19 cellular contexts compared by ENCODE assay signal in genomic region chrX:100070334-100070849, GRCh38.
DNase-seq lines count a peak whose midpoint lies in the region; FAIRE-seq and TF ChIP-seq lines count a peak whose summit lies in the region.
"Had no signal": no experiment of that assay in that cellular context is flagged by ENCODE, and none has a peak within 500 bp of the region (broad histone marks: within the 10 kb centered on the region; RNA-seq: fewer than 3 reads in every experiment).

No MANE protein-coding gene starts in this region.

- no peak for TF ChIP-seq RAD21 in H1 (IDR thresholded peaks at IDR 0.05 in 1 of 2, conservative IDR thresholded peaks at IDR 0.05 in 1 of 2; ENCODE audit: low read depth in 2 of 2, low read length in 2 of 2)

- H2BK12ac ChIP-seq in H1 (ENCODE audit: low read depth, low read length): no peak overlapping the region

- H3K4me1 ChIP-seq in OCI-LY3 (ENCODE audit: low read length): peaks cover 10% of the 10 kb centered on the region
- H3K4me1 ChIP-seq in H1 (replicated peaks in 1 of 4; ENCODE audit: control insufficient read depth in 3 of 4, insufficient read depth in 4 of 4, low read length in 3 of 4): no peaks in the 10 kb centered on the region
- H3K4me1 ChIP-seq in neural progenitor cell: no peaks in the 10 kb centered on the region
- H3K4me1 ChIP-seq: A549, BE2C had no signal

- no peaks in the 10 kb centered on the region for H3K27me3 Mint-ChIP-seq in neural progenitor cell (ENCODE audit: insufficient read depth, low read depth)
- H3K27me3 Mint-ChIP-seq: CD4-positive, alpha-beta memory T cell; IgD-negative memory B cell had no signal

- no peaks in the 10 kb centered on the region for H3K27me3 ChIP-seq in H7 (ENCODE audit: control insufficient read depth, insufficient read depth, low read length)
- no peaks in the 10 kb centered on the region for H3K27me3 ChIP-seq in OCI-LY3 (ENCODE audit: low read depth, low read length)
- H3K27me3 ChIP-seq in H1 (replicated peaks in 1 of 4; ENCODE audit: control insufficient read depth in 3 of 4, extremely low read depth in 1 of 4, insufficient read depth in 3 of 4, low read length in 3 of 4): no peaks in the 10 kb centered on the region
- H3K27me3 ChIP-seq in neural progenitor cell: no peaks in the 10 kb centered on the region
- H3K27me3 ChIP-seq: BE2C had no signal

- no peaks in the 10 kb centered on the region for H3K79me1 ChIP-seq in H1 (ENCODE audit: low read depth, low read length)

- H4K91ac ChIP-seq in H1 (replicated peaks; ENCODE audit: insufficient read length, low read length): no peak overlapping the region

- no peaks in the 10 kb centered on the region for H3K79me2 ChIP-seq in OCI-LY3 (ENCODE audit: low read length)
- H3K79me2 ChIP-seq in H1 (ENCODE audit: control insufficient read depth in 1 of 2, insufficient read depth in 2 of 2, low read length in 2 of 2): no peaks in the 10 kb centered on the region
- no peaks in the 10 kb centered on the region for H3K79me2 ChIP-seq in neural progenitor cell (ENCODE audit: low read depth)

- no peak for TF ChIP-seq POLR2A in H1 (IDR thresholded peaks at IDR 0.05; ENCODE audit: control extremely low read depth in 1 of 2, low read depth in 2 of 2, low read length in 2 of 2)

- H3K56ac ChIP-seq in H1 (replicated peaks; ENCODE audit: insufficient read length, low read depth, low read length): no peak overlapping the region

- no peak overlapping the region for H2AK5ac ChIP-seq in H1 (ENCODE audit: low read depth, low read length)

- peak overlapping the region; percentile 6; the same call in 1 of the 2 replicates for H3K4me2 ChIP-seq in OCI-LY3 (ENCODE audit: low read length)
- no peak overlapping the region for H3K4me2 ChIP-seq in H1 (ENCODE audit: insufficient read depth in 1 of 2, low read depth in 2 of 2, low read length in 2 of 2)
- H3K4me2 ChIP-seq in neural progenitor cell: no peak overlapping the region
- H3K4me2 ChIP-seq: A549 had no signal

- TF ChIP-seq EP300 in H1 (IDR thresholded peaks at IDR 0.05; ENCODE audit: borderline replicate concordance in 1 of 2, low read depth in 2 of 2, low read length in 2 of 2): no peak

- H4K20me1 ChIP-seq in OCI-LY3 (ENCODE audit: insufficient read depth, low read length) (no peaks in the 10 kb centered on the region), H1 (replicated peaks in 1 of 2; ENCODE audit: control insufficient read depth in 1 of 2, insufficient read depth in 2 of 2, low read length in 2 of 2) (no peaks in the 10 kb centered on the region), neural progenitor cell (ENCODE audit: low read depth) (no peaks in the 10 kb centered on the region)

- no peak overlapping the region for H2BK120ac ChIP-seq in H1 (replicated peaks; ENCODE audit: low read depth, low read length)

- H2BK5ac ChIP-seq in H1 (ENCODE audit: low read depth, low read length): no peak overlapping the region

- H3K9ac ChIP-seq in OCI-LY3 (ENCODE audit: low read length) (no peak overlapping the region), H1 (replicated peaks in 1 of 4; ENCODE audit: extremely low read depth in 1 of 4, low read depth in 3 of 4, low read length in 3 of 4) (no peak overlapping the region), neural progenitor cell (no peak overlapping the region)

- no peak overlapping the region for H4K8ac ChIP-seq in H1 (ENCODE audit: extremely low read depth, insufficient read depth, low read length)

- no peak overlapping the region for H3K4me3 Mint-ChIP-seq in neural progenitor cell
- H3K4me3 Mint-ChIP-seq: CD4-positive, alpha-beta memory T cell; IgD-negative memory B cell had no signal

- H3F3A ChIP-seq in neural progenitor cell (ENCODE audit: low read depth): no peaks in the 10 kb centered on the region

- no peaks in the 10 kb centered on the region for H3K36me3 Mint-ChIP-seq in neural progenitor cell
- H3K36me3 Mint-ChIP-seq: CD4-positive, alpha-beta memory T cell; IgD-negative memory B cell had no signal

- CTCF ChIA-PET in H1 (lab: Charles Lee; ENCODE audit: partially characterized antibody): interaction anchor here (1.8 to 1.9 kb wide), 2 partner anchors 308 to 343 kb away, joined by 4 to 6 read pairs; no protein-coding TSS in a partner anchor

- TF ChIP-seq CTCF in OCI-LY3 (IDR thresholded peaks at IDR 0.05; ENCODE audit: low read depth, low read length): no peak
- no peak for TF ChIP-seq CTCF in H1 (IDR thresholded peaks at IDR 0.05; ENCODE audit: control extremely low read depth in 1 of 3, insufficient read depth in 1 of 3, low read depth in 1 of 3, low read length in 3 of 3)
- no peak for TF ChIP-seq CTCF in neural progenitor cell (IDR thresholded peaks at IDR 0.05)

- H3K4me3 ChIP-seq in H7 (ENCODE audit: insufficient read depth, low read depth, low read length) (no peak overlapping the region), OCI-LY3 (ENCODE audit: low read length) (no peak overlapping the region), H1 (ENCODE audit: extremely low read depth in 1 of 4, insufficient read depth in 2 of 4, low read depth in 3 of 4, low read length in 4 of 4) (no peak overlapping the region), neural progenitor cell (no peak overlapping the region)
- H3K4me3 ChIP-seq: A549 had no signal

- H3K36me3 ChIP-seq in H7 (replicated peaks; ENCODE audit: control insufficient read depth, insufficient read depth, low read length): no peaks in the 10 kb centered on the region
- no peaks in the 10 kb centered on the region for H3K36me3 ChIP-seq in OCI-LY3 (replicated peaks; ENCODE audit: low read depth, low read length)
- H3K36me3 ChIP-seq in H1 (ENCODE audit: control insufficient read depth in 2 of 4, insufficient read depth in 4 of 4, low read length in 3 of 4): no peaks in the 10 kb centered on the region
- H3K36me3 ChIP-seq in neural progenitor cell: no peaks in the 10 kb centered on the region
- H3K36me3 ChIP-seq: BE2C had no signal

- H2BK20ac ChIP-seq in H1 (ENCODE audit: low read length): no peak overlapping the region

- no peak overlapping the region for H3K27ac ChIP-seq in OCI-LY3 (ENCODE audit: low read length)
- no peak overlapping the region for H3K27ac ChIP-seq in H1 (ENCODE audit: low read depth, low read length)
- H3K27ac ChIP-seq in neural progenitor cell: no peak overlapping the region
- H3K27ac ChIP-seq: A549, C4-2B had no signal

- H3K23ac ChIP-seq in H1 (ENCODE audit: insufficient read length): no peak overlapping the region

- 46% methylated on average over 3 of the region's 3 CpGs; no CpG with 5 or more reads in 1 of the 2 experiments for WGBS in H1 (ENCODE audit: extremely low coverage in 1 of 2, insufficient coverage in 1 of 2, insufficient read length in 1 of 2, insufficient replicate concordance in 2 of 2, low coverage in 1 of 2, low lambda C conversion rate in 2 of 2, missing lambda C conversion rate in 1 of 2), 2 experiments

- no peak overlapping the region for H3K27ac Mint-ChIP-seq in neural progenitor cell
- H3K27ac Mint-ChIP-seq: CD4-positive, alpha-beta memory T cell; IgD-negative memory B cell had no signal

- H2AFZ ChIP-seq in OCI-LY3 (ENCODE audit: low read depth, low read length) (no peak overlapping the region), H1 (ENCODE audit: low read length) (no peak overlapping the region), neural progenitor cell (replicated peaks) (no peak overlapping the region)

- peak; percentile 84 for FAIRE-seq in H1 (lab: Jason Lieb, UNC)
- FAIRE-seq: A549 had no signal

- H3K4me1 Mint-ChIP-seq in neural progenitor cell: no peaks in the 10 kb centered on the region
- H3K4me1 Mint-ChIP-seq: CD4-positive, alpha-beta memory T cell; IgD-negative memory B cell had no signal

- H3K4ac ChIP-seq in H1 (replicated peaks; ENCODE audit: insufficient read length, low read depth, low read length): no peak overlapping the region

- H3K18ac ChIP-seq in H1 (ENCODE audit: extremely low read depth, low read length): no peak overlapping the region

- H3K9me3 Mint-ChIP-seq in neural progenitor cell: no peaks in the 10 kb centered on the region
- H3K9me3 Mint-ChIP-seq: CD4-positive, alpha-beta memory T cell had no signal

- H4K5ac ChIP-seq in H1 (ENCODE audit: insufficient read length, low read depth, low read length): no peak overlapping the region

- H2BK15ac ChIP-seq in H1 (ENCODE audit: low read length): no peak overlapping the region

- H3K9me3 ChIP-seq in OCI-LY3 (ENCODE audit: insufficient read depth, low read length) (no peaks in the 10 kb centered on the region), H1 (ENCODE audit: insufficient read depth in 2 of 2, low read depth in 1 of 2, low read length in 1 of 2) (no peaks in the 10 kb centered on the region), neural progenitor cell (ENCODE audit: low read depth) (no peaks in the 10 kb centered on the region)
- H3K9me3 ChIP-seq: A549, BE2C had no signal

- peak; percentile 15 for DNase-seq in H7
- DNase-seq in H1 (ENCODE audit: low read depth in 1 of 2, low spot score in 2 of 2): peak in 1 of 2 experiments; percentile 13
- peak; percentile 27 for DNase-seq in neural progenitor cell (ENCODE audit: low spot score)
- DNase-seq in activated CD8-positive, alpha-beta memory T cell treated with anti-CD3 and anti-CD28 coated beads, Interleukin-2, amount 50 U/mL, for 4 hours: no peak
- no peak for DNase-seq in NK-92 treated with Interleukin-12 subunit alpha and Interleukin-12 subunit beta, amount 100 ng/mL, for 24 hours (lab: John Stamatoyannopoulos, UW)
- no peak for DNase-seq in anterior cingulate cortex (lab: John Stamatoyannopoulos, UW)
- DNase-seq in nucleus accumbens (lab: John Stamatoyannopoulos, UW): no peak
- DNase-seq: BE2C; CD4-positive, alpha-beta memory T cell; DMS153; DMS79 treated with DMSO at 0.1 percent for 48 hours; EL; GDM1; GOT3; KG1 had no signal

- no peak overlapping the region for H3K14ac ChIP-seq in H1 (ENCODE audit: insufficient read length)

- POLR2A ChIA-PET in H1 (lab: Charles Lee; ENCODE audit: partially characterized antibody): no interaction called here

- H3K23me2 ChIP-seq in H1 (ENCODE audit: low read depth, low read length): no peaks in the 10 kb centered on the region

TF ChIP-seq in H1, 55 proteins besides CTCF, POLR2A, EP300 and RAD21:
- TF ChIP-seq, protein P1, sequence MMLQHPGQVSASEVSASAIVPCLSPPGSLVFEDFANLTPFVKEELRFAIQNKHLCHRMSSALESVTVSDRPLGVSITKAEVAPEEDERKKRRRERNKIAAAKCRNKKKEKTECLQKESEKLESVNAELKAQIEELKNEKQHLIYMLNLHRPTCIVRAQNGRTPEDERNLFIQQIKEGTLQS (IDR thresholded peaks at IDR 0.05; ENCODE audit: insufficient read depth, low read depth, low read length): no peak
- peak; percentile 96 for TF ChIP-seq NANOG (IDR thresholded peaks at IDR 0.05; ENCODE audit: insufficient read depth, low read depth, low read length, poor library complexity, severe bottlenecking)
- TF ChIP-seq ZNF274 (IDR thresholded peaks at IDR 0.05; ENCODE audit: borderline replicate concordance, extremely low read depth, low read length): no peak
TF ChIP-seq in H1: peak in this region for 1.

Comparison
In these comparisons a context has a peak if more than half of its experiments do, and no peak if none do; other contexts are left out.
1. DNase-seq: peak in H7 (single experiment) and neural progenitor cell (single experiment); none in activated CD8-positive, alpha-beta memory T cell treated with anti-CD3 and anti-CD28 coated beads, Interleukin-2, amount 50 U/mL, for 4 hours (single experiment), NK-92 treated with Interleukin-12 subunit alpha and Interleukin-12 subunit beta, amount 100 ng/mL, for 24 hours (single experiment), anterior cingulate cortex (0 of 58) and nucleus accumbens (0 of 56).